Comparison of ENCODE assay signal across 21 cellular contexts in genomic region chr13:113183450-113184129, GRCh38. TPM values are rescaled to one million over a fixed set of nuclear protein-coding genes. Genes with fewer than 3 reads are reported as not detected.
DNase-seq lines count a peak whose midpoint lies in the region; ATAC-seq, FAIRE-seq and TF ChIP-seq lines count a peak whose summit lies in the region.
"Had no signal": no experiment of that assay in that cellular context is flagged by ENCODE, and none has a peak within 500 bp of the region (broad histone marks: within the 10 kb centered on the region; RNA-seq: fewer than 3 reads in every experiment).

No MANE protein-coding gene starts in this region.

- RAD21 ChIA-PET in GM12878 (lab: Charles Lee; ENCODE audit: unreplicated experiment) = no interaction called here

- H3K9ac ChIP-seq in GM12878 (ENCODE audit: control insufficient read depth, insufficient read depth, low read length) = no peak overlapping the region

- H3K4me3 Mint-ChIP-seq in activated naive CD8-positive, alpha-beta T cell = peak overlapping the region; percentile 45
- H3K4me3 Mint-ChIP-seq in activated naive CD8-positive, alpha-beta T cell treated with anti-CD3 and anti-CD28 coated beads for 36 hours = no peak overlapping the region
- H3K4me3 Mint-ChIP-seq: T-helper 1 cell treated with Interleukin-12 subunit alpha and Interleukin-12 subunit beta and Interleukin-4 antibody, amounts not matched to agents 30 μg/mL and 1 μg/mL, for 36 hours had no signal

- 91% methylated on average over 14 of the region's 14 CpGs for WGBS in GM12878 (ENCODE audit: insufficient coverage, insufficient replicate concordance, low lambda C conversion rate, missing lambda C conversion rate)

- no peak for ATAC-seq in GM12878
- no peak for ATAC-seq in HG02938 (IDR thresholded peaks at IDR 0.05; ENCODE audit: unreplicated experiment)
- ATAC-seq in GM21423 (IDR thresholded peaks at IDR 0.05; ENCODE audit: unreplicated experiment) = no peak
- ATAC-seq: left cardiac atrium had no signal

- H3K79me2 ChIP-seq in GM12878 (ENCODE audit: control insufficient read depth, insufficient read depth, low read length) = no peaks in the 10 kb centered on the region; the same call in 1 of the 2 replicates

- peaks cover 25% of the 10 kb centered on the region for H3K36me3 Mint-ChIP-seq in activated naive CD8-positive, alpha-beta T cell
- peaks cover 39% of the 10 kb centered on the region for H3K36me3 Mint-ChIP-seq in activated naive CD8-positive, alpha-beta T cell treated with anti-CD3 and anti-CD28 coated beads for 36 hours

- peaks cover 13% of the 10 kb centered on the region for H3K4me1 ChIP-seq in GM12878 (ENCODE audit: control insufficient read depth, insufficient read depth, low read length)
- H3K4me1 ChIP-seq: sigmoid colon had no signal

- TF ChIP-seq RAD21 in GM12878 (IDR thresholded peaks at IDR 0.05; ENCODE audit: insufficient read depth, low read depth, low read length) = no peak

- no peak for FAIRE-seq in GM12878 (lab: Jason Lieb, UNC)
- FAIRE-seq: D721Med had no signal

- no peak for TF ChIP-seq CTCF in GM12878 (IDR thresholded peaks at IDR 0.05 in 2 of 3, conservative IDR thresholded peaks at IDR 0.05 in 1 of 3; ENCODE audit: control insufficient read depth in 2 of 3, extremely low read depth in 1 of 3, insufficient read depth in 1 of 3, low read depth in 3 of 3, low read length in 3 of 3)

- TF ChIP-seq POLR2A in GM12878 (IDR thresholded peaks at IDR 0.05; ENCODE audit: low read depth, low read length) = no peak

- peaks cover 76% of the 10 kb centered on the region for H3K4me1 Mint-ChIP-seq in activated naive CD8-positive, alpha-beta T cell (ENCODE audit: low read depth)
- H3K4me1 Mint-ChIP-seq in activated naive CD8-positive, alpha-beta T cell treated with anti-CD3 and anti-CD28 coated beads for 36 hours = peaks cover 26% of the 10 kb centered on the region

- no peak overlapping the region for H3K4me3 ChIP-seq in GM12878
- H3K4me3 ChIP-seq: cardiac muscle cell, MG63, ovary, sigmoid colon had no signal

- TF ChIP-seq EP300 in GM12878 (IDR thresholded peaks at IDR 0.05; ENCODE audit: borderline replicate concordance in 1 of 2, control insufficient read depth in 1 of 2, low read depth in 2 of 2, low read length in 2 of 2) = no peak

- POLR2A ChIA-PET in GM12878 (lab: Charles Lee) = no interaction called here

- H3K27ac Mint-ChIP-seq in activated naive CD8-positive, alpha-beta T cell = peak overlapping the region; percentile 64
- no peak overlapping the region for H3K27ac Mint-ChIP-seq in activated naive CD8-positive, alpha-beta T cell treated with anti-CD3 and anti-CD28 coated beads for 36 hours
- H3K27ac Mint-ChIP-seq: T-helper 1 cell treated with Interleukin-12 subunit alpha and Interleukin-12 subunit beta and Interleukin-4 antibody, amounts not matched to agents 30 μg/mL and 1 μg/mL, for 36 hours had no signal

- no peak for DNase-seq in activated naive CD8-positive, alpha-beta T cell treated with anti-CD3 and anti-CD28 coated beads for 36 hours
- DNase-seq in GM12878 (ENCODE audit: low read depth, low spot score) = no peak
- DNase-seq in iris pigment epithelial cell (ENCODE audit: low read depth) = peak; percentile 54
- DNase-seq in superior temporal gyrus (ENCODE audit: extremely low spot score) = peak; percentile 35
- DNase-seq in AG08396 (ENCODE audit: low spot score) = no peak
- DNase-seq: activated CD4-positive, CD25-positive, alpha-beta regulatory T cell; activated CD8-positive, alpha-beta memory T cell treated with anti-CD3 and anti-CD28 coated beads, Interleukin-2, amount 50 U/mL, for 48 hours; left cardiac atrium; MG63; NCI-H1694; NCI-H446; ovary; sigmoid colon; stimulated activated CD4-positive, alpha-beta T cell treated with anti-CD3 and anti-CD28 coated beads, Interleukin-2, amount 100 ng/mL, for 24 hours had no signal

- BruUV-seq in GM12878 (replicated peaks; lab: Mats Ljungman, UMichigan) = TSS peak; percentile 9

- H3K9me3 ChIP-seq in GM12878 (replicated peaks; ENCODE audit: control insufficient read depth, insufficient read depth, low read length) = peaks cover 7% of the 10 kb centered on the region; the same call in 1 of the 3 replicates
- H3K9me3 ChIP-seq: MG63, ovary, sigmoid colon had no signal

- H3K9me3 Mint-ChIP-seq in activated naive CD8-positive, alpha-beta T cell (ENCODE audit: low read depth) = no peaks in the 10 kb centered on the region
- no peaks in the 10 kb centered on the region for H3K9me3 Mint-ChIP-seq in activated naive CD8-positive, alpha-beta T cell treated with anti-CD3 and anti-CD28 coated beads for 36 hours
- H3K9me3 Mint-ChIP-seq: T-helper 1 cell treated with Interleukin-12 subunit alpha and Interleukin-12 subunit beta and Interleukin-4 antibody, amounts not matched to agents 30 μg/mL and 1 μg/mL, for 36 hours had no signal

- H3K36me3 ChIP-seq in GM12878 (ENCODE audit: control insufficient read depth in 2 of 2, insufficient read depth in 2 of 2, low read length in 1 of 2) = peaks cover 15 to 27% of the 10 kb centered on the region in 2 experiments
- H3K36me3 ChIP-seq: ovary had no signal

- SMC1A ChIA-PET in GM12878 (lab: Charles Lee; ENCODE audit: uncharacterized antibody, unreplicated experiment) = interaction anchor here (1.2 kb wide), 1 partner anchor 14 kb away, joined by 3 read pairs; no protein-coding TSS in a partner anchor

- H3K27me3 Mint-ChIP-seq in activated naive CD8-positive, alpha-beta T cell = no peaks in the 10 kb centered on the region
- H3K27me3 Mint-ChIP-seq in activated naive CD8-positive, alpha-beta T cell treated with anti-CD3 and anti-CD28 coated beads for 36 hours = no peaks in the 10 kb centered on the region

- in situ Hi-C loops in GM12878 (cut with MboI) = no loop called here

- no peak overlapping the region for H3K27ac ChIP-seq in GM12878 (ENCODE audit: control insufficient read depth, insufficient read depth)
- H3K27ac ChIP-seq: cardiac muscle cell, ovary, sigmoid colon had no signal

- intact Hi-C loops in GM12878 (cut with micrococcal nuclease; ENCODE audit: unreplicated experiment) = no loop called here

- no peaks in the 10 kb centered on the region for H4K20me1 ChIP-seq in GM12878 (ENCODE audit: control insufficient read depth, insufficient read depth)

- no peak overlapping the region for H3K4me2 ChIP-seq in GM12878 (ENCODE audit: control insufficient read depth, insufficient read depth)

- no peak overlapping the region for H2AFZ ChIP-seq in GM12878 (ENCODE audit: control insufficient read depth, low read depth, low read length)

- CTCF ChIA-PET in GM12878 (lab: Yijun Ruan, JAX) = no interaction called here

- H3K27me3 ChIP-seq in GM12878 (replicated peaks in 1 of 2; ENCODE audit: control insufficient read depth in 2 of 2, insufficient read depth in 2 of 2, low read length in 1 of 2) = no peaks in the 10 kb centered on the region
- H3K27me3 ChIP-seq: cardiac muscle cell, MG63, ovary, sigmoid colon had no signal

RNA-seq across cellular contexts. Expression of gene PCID2, which starts 24.9 kb away (rescaled TPM):
- 10 to 100 TPM; 65.6 TPM for total RNA-seq in activated naive CD8-positive, alpha-beta T cell treated with anti-CD3 and anti-CD28 coated beads for 36 hours
- total RNA-seq in GM12878 (2013; cell fraction: nucleolus; rRNA removed) = 259 and 265 TPM in 2 replicates
- total RNA-seq in GM12878 (2014; rRNA removed) (53.5 and 61.0 TPM in 2 replicates), GM12878 (2014; rRNA removed; fragmentation: Illumina TruSeq; extraction: Trizol) (44.6 and 46.1 TPM in 2 replicates), GM12878 (2021) (37.0 and 37.6 TPM in 2 replicates)
- polyA plus RNA-seq in GM12878 (2011; ENCODE audit: low read depth) = 32.5 TPM
- polyA plus RNA-seq in GM12878 (2011; rRNA removed) (98.1 and 107 TPM in 2 replicates), GM12878 (2014; fragmentation: Illumina TruSeq; extraction: Trizol) (47.2 and 57.0 TPM in 2 replicates), GM12878 (2014; fragmentation: Nextera tagmentation; extraction: Ambion mirVana) (10 to 100 TPM; 65.4 to 71.8 TPM), GM12878 (2014; rRNA removed) (48.3 and 54.4 TPM in 2 replicates), GM12878 (2016; fragmentation: Nextera tagmentation; extraction: Ambion mirVana) (10 to 100 TPM; 62.1 to 70.0 TPM)
- 47.3 and 48.2 TPM in 2 replicates for polyA plus RNA-seq in GM12878 (2011; cell fraction: cytosol; rRNA removed)
- 104 and 109 TPM in 2 replicates for polyA plus RNA-seq in GM12878 (2011; cell fraction: nucleus; rRNA removed)
- polyA plus RNA-seq in GM12878 (2012) = 39.0 and 42.4 TPM in 2 replicates
- 53.5 and 76.1 TPM in 2 replicates for polyA minus RNA-seq in GM12878 (2011; rRNA and poly(A)+ RNA removed)
- polyA minus RNA-seq in GM12878 (2011; cell fraction: cytosol; rRNA and poly(A)+ RNA removed) = 15.5 and 16.0 TPM in 2 replicates
- 49.1 and 52.4 TPM in 2 replicates for polyA minus RNA-seq in GM12878 (2011; cell fraction: nucleus; rRNA and poly(A)+ RNA removed)

RNA-seq across cellular contexts. Expression of gene PROZ, which starts 25.1 kb away (rescaled TPM):
- total RNA-seq in activated naive CD8-positive, alpha-beta T cell treated with anti-CD3 and anti-CD28 coated beads for 36 hours = under 1 TPM in 1 of 2 experiments, not detected in 1; 0.14 TPM
- not detected in 2 replicates for total RNA-seq in GM12878 (2013; cell fraction: nucleolus; rRNA removed)
- total RNA-seq in GM12878 (2014; rRNA removed) (not detected in 2 replicates), GM12878 (2014; rRNA removed; fragmentation: Illumina TruSeq; extraction: Trizol) (not detected in 2 replicates), GM12878 (2021) (not detected in 2 replicates)
- polyA plus RNA-seq in GM12878 (2011; ENCODE audit: low read depth) = not detected
- polyA plus RNA-seq in GM12878 (2011; rRNA removed) (not detected in 2 replicates), GM12878 (2014; fragmentation: Illumina TruSeq; extraction: Trizol) (0.07 TPM in 1 of 2 replicates, not detected in the other), GM12878 (2014; fragmentation: Nextera tagmentation; extraction: Ambion mirVana) (not detected), GM12878 (2014; rRNA removed) (not detected in 2 replicates), GM12878 (2016; fragmentation: Nextera tagmentation; extraction: Ambion mirVana) (under 1 TPM; 0.21 to 0.24 TPM)
- not detected in 2 replicates for polyA plus RNA-seq in GM12878 (2011; cell fraction: cytosol; rRNA removed)
- polyA plus RNA-seq in GM12878 (2011; cell fraction: nucleus; rRNA removed) = not detected in 2 replicates
- polyA plus RNA-seq in GM12878 (2012) = 0.09 and 0.14 TPM in 2 replicates
- polyA minus RNA-seq in GM12878 (2011; rRNA and poly(A)+ RNA removed) = not detected in 2 replicates
- polyA minus RNA-seq in GM12878 (2011; cell fraction: cytosol; rRNA and poly(A)+ RNA removed) = not detected in 2 replicates
- not detected in 2 replicates for polyA minus RNA-seq in GM12878 (2011; cell fraction: nucleus; rRNA and poly(A)+ RNA removed)
- total RNA-seq: cardiac muscle cell, G401, left cardiac atrium, ovary, sigmoid colon had no signal
- polyA plus RNA-seq: ovary had no signal

RNA-seq across cellular contexts. Expression of gene CUL4A, which starts 25.8 kb away (rescaled TPM):
- 10 to 100 TPM; 87.7 to 88.9 TPM for total RNA-seq in activated naive CD8-positive, alpha-beta T cell treated with anti-CD3 and anti-CD28 coated beads for 36 hours
- total RNA-seq in GM12878 (2013; cell fraction: nucleolus; rRNA removed) = 136 and 144 TPM in 2 replicates
- total RNA-seq in GM12878 (2014; rRNA removed) = 73.8 and 74.3 TPM in 2 replicates
- 50.1 and 50.8 TPM in 2 replicates for total RNA-seq in GM12878 (2014; rRNA removed; fragmentation: Illumina TruSeq; extraction: Trizol)
- 55.7 and 60.9 TPM in 2 replicates for total RNA-seq in GM12878 (2021)
- 31.1 TPM for polyA plus RNA-seq in GM12878 (2011; ENCODE audit: low read depth)
- 40.1 and 42.3 TPM in 2 replicates for polyA plus RNA-seq in GM12878 (2011; rRNA removed)
- 30.7 and 37.1 TPM in 2 replicates for polyA plus RNA-seq in GM12878 (2011; cell fraction: cytosol; rRNA removed)
- polyA plus RNA-seq in GM12878 (2011; cell fraction: nucleus; rRNA removed) = 78.6 and 86.5 TPM in 2 replicates
- polyA plus RNA-seq in GM12878 (2012) = 40.8 and 43.4 TPM in 2 replicates
- polyA plus RNA-seq in GM12878 (2014; fragmentation: Illumina TruSeq; extraction: Trizol) = 45.1 and 48.0 TPM in 2 replicates
- 10 to 100 TPM; 19.7 to 21.8 TPM for polyA plus RNA-seq in GM12878 (2014; fragmentation: Nextera tagmentation; extraction: Ambion mirVana)
- polyA plus RNA-seq in GM12878 (2014; rRNA removed) = 60.4 and 60.9 TPM in 2 replicates
- polyA plus RNA-seq in GM12878 (2016; fragmentation: Nextera tagmentation; extraction: Ambion mirVana) = 10 to 100 TPM; 64.1 to 66.5 TPM
- 46.0 and 47.9 TPM in 2 replicates for polyA minus RNA-seq in GM12878 (2011; rRNA and poly(A)+ RNA removed)
- polyA minus RNA-seq in GM12878 (2011; cell fraction: cytosol; rRNA and poly(A)+ RNA removed) = 10.2 and 13.0 TPM in 2 replicates
- polyA minus RNA-seq in GM12878 (2011; cell fraction: nucleus; rRNA and poly(A)+ RNA removed) = 39.2 and 65.7 TPM in 2 replicates

Comparison
In these comparisons a context has a peak if more than half of its experiments do, and no peak if none do; other contexts are left out.
1. DNase-seq: peak in iris pigment epithelial cell (single experiment) and superior temporal gyrus (single experiment); none in activated naive CD8-positive, alpha-beta T cell treated with anti-CD3 and anti-CD28 coated beads for 36 hours (single experiment), GM12878 (single experiment) and AG08396 (single experiment).